Comparison of ENCODE assay signal across 1 cellular context in the genomic region with DNA sequence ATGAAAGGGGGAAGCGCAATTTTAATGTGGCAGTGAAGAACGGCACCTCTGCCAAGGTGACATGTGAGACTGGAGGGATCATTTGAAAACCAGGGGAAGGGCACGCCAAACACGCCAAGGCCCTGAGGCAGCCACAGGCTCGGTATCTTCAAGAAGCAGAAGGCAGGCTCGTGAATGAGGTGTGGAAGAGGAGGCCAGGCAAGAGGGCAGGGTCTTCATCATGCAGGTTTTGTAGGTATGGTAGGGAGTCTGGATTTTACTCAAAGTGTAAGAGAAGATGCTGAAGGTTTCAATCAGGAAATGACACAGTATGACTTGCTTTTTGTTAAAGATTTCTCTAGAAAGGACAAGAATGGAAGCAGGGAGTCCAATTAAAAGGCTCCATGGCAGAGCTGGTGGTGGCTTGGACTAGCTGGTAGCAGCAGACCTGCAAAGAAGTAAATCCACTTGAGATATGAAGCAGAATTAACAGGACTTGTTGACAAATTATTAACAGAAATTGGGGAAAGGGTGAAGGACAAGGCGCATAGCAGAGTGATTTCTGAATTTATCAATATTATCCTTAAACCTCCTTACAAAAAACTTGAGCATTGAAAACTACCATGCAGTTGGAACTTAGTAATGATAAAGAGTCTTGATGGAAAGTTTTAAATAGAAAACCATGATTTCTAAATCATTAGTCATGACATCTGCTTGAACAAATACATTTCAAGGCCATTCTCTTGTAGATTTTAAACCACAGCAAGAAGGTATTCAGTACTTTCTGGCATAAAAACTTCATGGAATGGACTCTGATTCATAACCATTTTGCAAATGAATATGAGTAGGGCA.
TF ChIP-seq lines count a peak whose summit lies in the region.

No MANE protein-coding gene starts in this region.

TF ChIP-seq in HepG2, 621 proteins besides CTCF, POLR2A, EP300 and RAD21 (continued from another document and continues in another):
- TF ChIP-seq, protein P1, sequence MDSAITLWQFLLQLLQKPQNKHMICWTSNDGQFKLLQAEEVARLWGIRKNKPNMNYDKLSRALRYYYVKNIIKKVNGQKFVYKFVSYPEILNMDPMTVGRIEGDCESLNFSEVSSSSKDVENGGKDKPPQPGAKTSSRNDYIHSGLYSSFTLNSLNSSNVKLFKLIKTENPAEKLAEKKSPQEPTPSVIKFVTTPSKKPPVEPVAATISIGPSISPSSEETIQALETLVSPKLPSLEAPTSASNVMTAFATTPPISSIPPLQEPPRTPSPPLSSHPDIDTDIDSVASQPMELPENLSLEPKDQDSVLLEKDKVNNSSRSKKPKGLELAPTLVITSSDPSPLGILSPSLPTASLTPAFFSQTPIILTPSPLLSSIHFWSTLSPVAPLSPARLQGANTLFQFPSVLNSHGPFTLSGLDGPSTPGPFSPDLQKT (CRISPR knock-in tag; IDR thresholded peaks at IDR 0.05; ENCODE audit: borderline replicate concordance): no peak
- TF ChIP-seq TCF7 (IDR thresholded peaks at IDR 0.05; ENCODE audit: low read depth): no peak
- TF ChIP-seq, protein P2, sequence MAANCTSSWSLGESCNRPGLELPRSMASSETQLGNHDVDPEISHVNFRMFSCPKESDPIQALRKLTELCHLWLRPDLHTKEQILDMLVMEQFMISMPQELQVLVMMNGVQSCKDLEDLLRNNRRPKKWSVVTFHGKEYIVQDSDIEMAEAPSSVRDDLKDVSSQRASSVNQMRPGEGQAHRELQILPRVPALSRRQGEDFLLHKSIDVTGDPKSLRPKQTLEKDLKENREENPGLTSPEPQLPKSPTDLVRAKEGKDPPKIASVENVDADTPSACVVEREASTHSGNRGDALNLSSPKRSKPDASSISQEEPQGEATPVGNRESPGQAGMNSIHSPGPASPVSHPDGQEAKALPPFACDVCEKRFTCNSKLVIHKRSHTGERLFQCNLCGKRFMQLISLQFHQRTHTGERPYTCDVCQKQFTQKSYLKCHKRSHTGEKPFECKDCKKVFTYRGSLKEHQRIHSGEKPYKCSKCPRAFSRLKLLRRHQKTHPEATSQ (CRISPR knock-in tag; IDR thresholded peaks at IDR 0.05; ENCODE audit: borderline replicate concordance): no peak
- TF ChIP-seq RELA (CRISPR knock-in tag; IDR thresholded peaks at IDR 0.05): no peak
- TF ChIP-seq, protein P3, sequence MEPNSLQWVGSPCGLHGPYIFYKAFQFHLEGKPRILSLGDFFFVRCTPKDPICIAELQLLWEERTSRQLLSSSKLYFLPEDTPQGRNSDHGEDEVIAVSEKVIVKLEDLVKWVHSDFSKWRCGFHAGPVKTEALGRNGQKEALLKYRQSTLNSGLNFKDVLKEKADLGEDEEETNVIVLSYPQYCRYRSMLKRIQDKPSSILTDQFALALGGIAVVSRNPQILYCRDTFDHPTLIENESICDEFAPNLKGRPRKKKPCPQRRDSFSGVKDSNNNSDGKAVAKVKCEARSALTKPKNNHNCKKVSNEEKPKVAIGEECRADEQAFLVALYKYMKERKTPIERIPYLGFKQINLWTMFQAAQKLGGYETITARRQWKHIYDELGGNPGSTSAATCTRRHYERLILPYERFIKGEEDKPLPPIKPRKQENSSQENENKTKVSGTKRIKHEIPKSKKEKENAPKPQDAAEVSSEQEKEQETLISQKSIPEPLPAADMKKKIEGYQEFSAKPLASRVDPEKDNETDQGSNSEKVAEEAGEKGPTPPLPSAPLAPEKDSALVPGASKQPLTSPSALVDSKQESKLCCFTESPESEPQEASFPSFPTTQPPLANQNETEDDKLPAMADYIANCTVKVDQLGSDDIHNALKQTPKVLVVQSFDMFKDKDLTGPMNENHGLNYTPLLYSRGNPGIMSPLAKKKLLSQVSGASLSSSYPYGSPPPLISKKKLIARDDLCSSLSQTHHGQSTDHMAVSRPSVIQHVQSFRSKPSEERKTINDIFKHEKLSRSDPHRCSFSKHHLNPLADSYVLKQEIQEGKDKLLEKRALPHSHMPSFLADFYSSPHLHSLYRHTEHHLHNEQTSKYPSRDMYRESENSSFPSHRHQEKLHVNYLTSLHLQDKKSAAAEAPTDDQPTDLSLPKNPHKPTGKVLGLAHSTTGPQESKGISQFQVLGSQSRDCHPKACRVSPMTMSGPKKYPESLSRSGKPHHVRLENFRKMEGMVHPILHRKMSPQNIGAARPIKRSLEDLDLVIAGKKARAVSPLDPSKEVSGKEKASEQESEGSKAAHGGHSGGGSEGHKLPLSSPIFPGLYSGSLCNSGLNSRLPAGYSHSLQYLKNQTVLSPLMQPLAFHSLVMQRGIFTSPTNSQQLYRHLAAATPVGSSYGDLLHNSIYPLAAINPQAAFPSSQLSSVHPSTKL (CRISPR knock-in tag; IDR thresholded peaks at IDR 0.05): peak; percentile 72; the same call in 1 of the 2 replicates
- TF ChIP-seq CENPX (CRISPR knock-in tag; IDR thresholded peaks at IDR 0.05): no peak
- no peak for TF ChIP-seq JUN (CRISPR knock-in tag; IDR thresholded peaks at IDR 0.05)
- TF ChIP-seq, protein P4, sequence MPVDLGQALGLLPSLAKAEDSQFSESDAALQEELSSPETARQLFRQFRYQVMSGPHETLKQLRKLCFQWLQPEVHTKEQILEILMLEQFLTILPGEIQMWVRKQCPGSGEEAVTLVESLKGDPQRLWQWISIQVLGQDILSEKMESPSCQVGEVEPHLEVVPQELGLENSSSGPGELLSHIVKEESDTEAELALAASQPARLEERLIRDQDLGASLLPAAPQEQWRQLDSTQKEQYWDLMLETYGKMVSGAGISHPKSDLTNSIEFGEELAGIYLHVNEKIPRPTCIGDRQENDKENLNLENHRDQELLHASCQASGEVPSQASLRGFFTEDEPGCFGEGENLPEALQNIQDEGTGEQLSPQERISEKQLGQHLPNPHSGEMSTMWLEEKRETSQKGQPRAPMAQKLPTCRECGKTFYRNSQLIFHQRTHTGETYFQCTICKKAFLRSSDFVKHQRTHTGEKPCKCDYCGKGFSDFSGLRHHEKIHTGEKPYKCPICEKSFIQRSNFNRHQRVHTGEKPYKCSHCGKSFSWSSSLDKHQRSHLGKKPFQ (CRISPR knock-in tag; IDR thresholded peaks at IDR 0.05; ENCODE audit: insufficient replicate concordance): no peak
- TF ChIP-seq, protein P5, sequence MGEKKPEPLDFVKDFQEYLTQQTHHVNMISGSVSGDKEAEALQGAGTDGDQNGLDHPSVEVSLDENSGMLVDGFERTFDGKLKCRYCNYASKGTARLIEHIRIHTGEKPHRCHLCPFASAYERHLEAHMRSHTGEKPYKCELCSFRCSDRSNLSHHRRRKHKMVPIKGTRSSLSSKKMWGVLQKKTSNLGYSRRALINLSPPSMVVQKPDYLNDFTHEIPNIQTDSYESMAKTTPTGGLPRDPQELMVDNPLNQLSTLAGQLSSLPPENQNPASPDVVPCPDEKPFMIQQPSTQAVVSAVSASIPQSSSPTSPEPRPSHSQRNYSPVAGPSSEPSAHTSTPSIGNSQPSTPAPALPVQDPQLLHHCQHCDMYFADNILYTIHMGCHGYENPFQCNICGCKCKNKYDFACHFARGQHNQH (CRISPR knock-in tag; IDR thresholded peaks at IDR 0.05): no peak
- TF ChIP-seq ZNF350 (CRISPR knock-in tag; IDR thresholded peaks at IDR 0.05; ENCODE audit: borderline replicate concordance, low read depth): no peak
- no peak for TF ChIP-seq TMF1 (CRISPR knock-in tag; IDR thresholded peaks at IDR 0.05; ENCODE audit: low read depth)
- TF ChIP-seq SOX6 (IDR thresholded peaks at IDR 0.05): no peak
- no peak for TF ChIP-seq SOX6 (CRISPR knock-in tag; IDR thresholded peaks at IDR 0.05)
- TF ChIP-seq ZNF136 (CRISPR knock-in tag; IDR thresholded peaks at IDR 0.05; ENCODE audit: low read depth): no peak
- TF ChIP-seq, protein P6, sequence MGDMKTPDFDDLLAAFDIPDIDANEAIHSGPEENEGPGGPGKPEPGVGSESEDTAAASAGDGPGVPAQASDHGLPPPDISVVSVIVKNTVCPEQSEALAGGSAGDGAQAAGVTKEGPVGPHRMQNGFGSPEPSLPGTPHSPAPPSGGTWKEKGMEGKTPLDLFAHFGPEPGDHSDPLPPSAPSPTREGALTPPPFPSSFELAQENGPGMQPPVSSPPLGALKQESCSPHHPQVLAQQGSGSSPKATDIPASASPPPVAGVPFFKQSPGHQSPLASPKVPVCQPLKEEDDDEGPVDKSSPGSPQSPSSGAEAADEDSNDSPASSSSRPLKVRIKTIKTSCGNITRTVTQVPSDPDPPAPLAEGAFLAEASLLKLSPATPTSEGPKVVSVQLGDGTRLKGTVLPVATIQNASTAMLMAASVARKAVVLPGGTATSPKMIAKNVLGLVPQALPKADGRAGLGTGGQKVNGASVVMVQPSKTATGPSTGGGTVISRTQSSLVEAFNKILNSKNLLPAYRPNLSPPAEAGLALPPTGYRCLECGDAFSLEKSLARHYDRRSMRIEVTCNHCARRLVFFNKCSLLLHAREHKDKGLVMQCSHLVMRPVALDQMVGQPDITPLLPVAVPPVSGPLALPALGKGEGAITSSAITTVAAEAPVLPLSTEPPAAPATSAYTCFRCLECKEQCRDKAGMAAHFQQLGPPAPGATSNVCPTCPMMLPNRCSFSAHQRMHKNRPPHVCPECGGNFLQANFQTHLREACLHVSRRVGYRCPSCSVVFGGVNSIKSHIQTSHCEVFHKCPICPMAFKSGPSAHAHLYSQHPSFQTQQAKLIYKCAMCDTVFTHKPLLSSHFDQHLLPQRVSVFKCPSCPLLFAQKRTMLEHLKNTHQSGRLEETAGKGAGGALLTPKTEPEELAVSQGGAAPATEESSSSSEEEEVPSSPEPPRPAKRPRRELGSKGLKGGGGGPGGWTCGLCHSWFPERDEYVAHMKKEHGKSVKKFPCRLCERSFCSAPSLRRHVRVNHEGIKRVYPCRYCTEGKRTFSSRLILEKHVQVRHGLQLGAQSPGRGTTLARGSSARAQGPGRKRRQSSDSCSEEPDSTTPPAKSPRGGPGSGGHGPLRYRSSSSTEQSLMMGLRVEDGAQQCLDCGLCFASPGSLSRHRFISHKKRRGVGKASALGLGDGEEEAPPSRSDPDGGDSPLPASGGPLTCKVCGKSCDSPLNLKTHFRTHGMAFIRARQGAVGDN (CRISPR knock-in tag; IDR thresholded peaks at IDR 0.05): peak; percentile 49
- no peak for TF ChIP-seq TBL1XR1 (IDR thresholded peaks at IDR 0.05; ENCODE audit: borderline replicate concordance, low read length, partially characterized antibody)
- no peak for TF ChIP-seq ZBTB20 (CRISPR knock-in tag; IDR thresholded peaks at IDR 0.05; ENCODE audit: borderline replicate concordance, low read depth)
- no peak for TF ChIP-seq ZNF570 (CRISPR knock-in tag; IDR thresholded peaks at IDR 0.05; ENCODE audit: borderline replicate concordance)
- TF ChIP-seq FOXM1 (CRISPR knock-in tag; IDR thresholded peaks at IDR 0.05): no peak
- TF ChIP-seq SP2 (CRISPR knock-in tag; IDR thresholded peaks at IDR 0.05): no peak
- no peak for TF ChIP-seq SRSF4 (IDR thresholded peaks at IDR 0.05; ENCODE audit: low read depth, low read length, poor library complexity, severe bottlenecking)
- TF ChIP-seq, protein P7, sequence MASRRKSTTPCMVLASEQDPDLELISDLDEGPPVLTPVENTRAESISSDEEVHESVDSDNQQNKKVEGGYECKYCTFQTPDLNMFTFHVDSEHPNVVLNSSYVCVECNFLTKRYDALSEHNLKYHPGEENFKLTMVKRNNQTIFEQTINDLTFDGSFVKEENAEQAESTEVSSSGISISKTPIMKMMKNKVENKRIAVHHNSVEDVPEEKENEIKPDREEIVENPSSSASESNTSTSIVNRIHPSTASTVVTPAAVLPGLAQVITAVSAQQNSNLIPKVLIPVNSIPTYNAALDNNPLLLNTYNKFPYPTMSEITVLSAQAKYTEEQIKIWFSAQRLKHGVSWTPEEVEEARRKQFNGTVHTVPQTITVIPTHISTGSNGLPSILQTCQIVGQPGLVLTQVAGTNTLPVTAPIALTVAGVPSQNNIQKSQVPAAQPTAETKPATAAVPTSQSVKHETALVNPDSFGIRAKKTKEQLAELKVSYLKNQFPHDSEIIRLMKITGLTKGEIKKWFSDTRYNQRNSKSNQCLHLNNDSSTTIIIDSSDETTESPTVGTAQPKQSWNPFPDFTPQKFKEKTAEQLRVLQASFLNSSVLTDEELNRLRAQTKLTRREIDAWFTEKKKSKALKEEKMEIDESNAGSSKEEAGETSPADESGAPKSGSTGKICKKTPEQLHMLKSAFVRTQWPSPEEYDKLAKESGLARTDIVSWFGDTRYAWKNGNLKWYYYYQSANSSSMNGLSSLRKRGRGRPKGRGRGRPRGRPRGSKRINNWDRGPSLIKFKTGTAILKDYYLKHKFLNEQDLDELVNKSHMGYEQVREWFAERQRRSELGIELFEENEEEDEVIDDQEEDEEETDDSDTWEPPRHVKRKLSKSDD (CRISPR knock-in tag; IDR thresholded peaks at IDR 0.05; ENCODE audit: low read depth): no peak
- TF ChIP-seq PPARG (CRISPR knock-in tag; conservative IDR thresholded peaks at IDR 0.05): peak; percentile 96
- no peak for TF ChIP-seq KMT2A (CRISPR knock-in tag; IDR thresholded peaks at IDR 0.05)
- no peak for TF ChIP-seq NFE2 (CRISPR knock-in tag; IDR thresholded peaks at IDR 0.05)
- no peak for TF ChIP-seq GTF2F1 (IDR thresholded peaks at IDR 0.05; ENCODE audit: low read length)
- TF ChIP-seq, protein P8, sequence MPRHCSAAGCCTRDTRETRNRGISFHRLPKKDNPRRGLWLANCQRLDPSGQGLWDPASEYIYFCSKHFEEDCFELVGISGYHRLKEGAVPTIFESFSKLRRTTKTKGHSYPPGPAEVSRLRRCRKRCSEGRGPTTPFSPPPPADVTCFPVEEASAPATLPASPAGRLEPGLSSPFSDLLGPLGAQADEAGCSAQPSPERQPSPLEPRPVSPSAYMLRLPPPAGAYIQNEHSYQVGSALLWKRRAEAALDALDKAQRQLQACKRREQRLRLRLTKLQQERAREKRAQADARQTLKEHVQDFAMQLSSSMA (CRISPR knock-in tag; IDR thresholded peaks at IDR 0.05): no peak
- no peak for TF ChIP-seq ZNF773 (CRISPR knock-in tag; IDR thresholded peaks at IDR 0.05; ENCODE audit: borderline replicate concordance)
- TF ChIP-seq KLF15 (CRISPR knock-in tag; IDR thresholded peaks at IDR 0.05; ENCODE audit: borderline replicate concordance): no peak
- TF ChIP-seq MEF2D (CRISPR knock-in tag; IDR thresholded peaks at IDR 0.05): no peak
- TF ChIP-seq, protein P9, sequence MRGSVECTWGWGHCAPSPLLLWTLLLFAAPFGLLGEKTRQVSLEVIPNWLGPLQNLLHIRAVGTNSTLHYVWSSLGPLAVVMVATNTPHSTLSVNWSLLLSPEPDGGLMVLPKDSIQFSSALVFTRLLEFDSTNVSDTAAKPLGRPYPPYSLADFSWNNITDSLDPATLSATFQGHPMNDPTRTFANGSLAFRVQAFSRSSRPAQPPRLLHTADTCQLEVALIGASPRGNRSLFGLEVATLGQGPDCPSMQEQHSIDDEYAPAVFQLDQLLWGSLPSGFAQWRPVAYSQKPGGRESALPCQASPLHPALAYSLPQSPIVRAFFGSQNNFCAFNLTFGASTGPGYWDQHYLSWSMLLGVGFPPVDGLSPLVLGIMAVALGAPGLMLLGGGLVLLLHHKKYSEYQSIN (CRISPR knock-in tag; IDR thresholded peaks at IDR 0.05; ENCODE audit: borderline replicate concordance): no peak
- TF ChIP-seq POLR2G (IDR thresholded peaks at IDR 0.05; ENCODE audit: low read depth, low read length): no peak
- TF ChIP-seq HNRNPUL1 (IDR thresholded peaks at IDR 0.05; ENCODE audit: low read depth, low read length): no peak
- TF ChIP-seq, protein P10, sequence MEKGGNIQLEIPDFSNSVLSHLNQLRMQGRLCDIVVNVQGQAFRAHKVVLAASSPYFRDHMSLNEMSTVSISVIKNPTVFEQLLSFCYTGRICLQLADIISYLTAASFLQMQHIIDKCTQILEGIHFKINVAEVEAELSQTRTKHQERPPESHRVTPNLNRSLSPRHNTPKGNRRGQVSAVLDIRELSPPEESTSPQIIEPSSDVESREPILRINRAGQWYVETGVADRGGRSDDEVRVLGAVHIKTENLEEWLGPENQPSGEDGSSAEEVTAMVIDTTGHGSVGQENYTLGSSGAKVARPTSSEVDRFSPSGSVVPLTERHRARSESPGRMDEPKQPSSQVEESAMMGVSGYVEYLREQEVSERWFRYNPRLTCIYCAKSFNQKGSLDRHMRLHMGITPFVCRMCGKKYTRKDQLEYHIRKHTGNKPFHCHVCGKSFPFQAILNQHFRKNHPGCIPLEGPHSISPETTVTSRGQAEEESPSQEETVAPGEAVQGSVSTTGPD (CRISPR knock-in tag; IDR thresholded peaks at IDR 0.05): no peak
- TF ChIP-seq HMGA1 (CRISPR knock-in tag; conservative IDR thresholded peaks at IDR 0.05): no peak
